1 cellular context compared by ENCODE assay signal in the genomic region with DNA sequence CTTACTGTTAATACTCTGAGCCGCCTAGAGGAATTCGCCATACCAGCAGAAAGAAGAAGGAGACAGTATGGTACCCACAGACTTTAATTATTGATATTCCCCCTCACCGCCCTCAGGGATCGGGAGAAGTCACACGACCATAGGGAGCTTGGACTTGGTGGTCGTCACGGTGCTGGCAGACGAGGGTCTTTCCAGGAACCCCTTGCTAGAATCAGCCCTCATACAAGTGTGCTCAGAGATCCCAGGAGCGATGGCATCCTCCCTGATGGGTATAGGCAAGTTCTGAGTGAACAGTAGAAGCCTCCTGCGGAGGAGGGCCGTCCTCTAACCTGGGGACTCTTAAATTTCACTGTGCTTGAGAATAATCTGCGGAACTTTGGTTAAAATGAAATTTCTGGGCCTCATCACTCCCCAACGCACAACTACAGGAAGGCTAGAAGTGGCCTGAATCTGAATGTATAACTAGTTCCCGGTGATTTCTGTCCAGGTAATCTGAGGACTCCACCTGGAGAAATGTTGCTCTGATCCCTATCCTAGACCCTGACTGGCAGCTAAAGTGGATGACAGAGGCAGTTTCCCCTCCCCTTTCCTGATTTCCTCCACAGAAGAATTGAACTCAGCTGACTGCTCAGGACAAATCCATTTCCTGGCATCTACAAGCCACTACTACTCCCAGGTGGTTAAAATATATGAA.
TF ChIP-seq lines count a peak whose summit lies in the region.

No MANE protein-coding gene starts in this region.

TF ChIP-seq in IMR-90, 13 proteins besides CTCF, POLR2A, EP300 and RAD21:
- TF ChIP-seq FOS (IDR thresholded peaks at IDR 0.05; ENCODE audit: low read depth, low read length) (no peak), CEBPB (IDR thresholded peaks at IDR 0.05; ENCODE audit: low read depth, low read length) (no peak), MAZ (IDR thresholded peaks at IDR 0.05; ENCODE audit: borderline replicate concordance, low read depth, low read length) (no peak)
- TF ChIP-seq, protein P1, sequence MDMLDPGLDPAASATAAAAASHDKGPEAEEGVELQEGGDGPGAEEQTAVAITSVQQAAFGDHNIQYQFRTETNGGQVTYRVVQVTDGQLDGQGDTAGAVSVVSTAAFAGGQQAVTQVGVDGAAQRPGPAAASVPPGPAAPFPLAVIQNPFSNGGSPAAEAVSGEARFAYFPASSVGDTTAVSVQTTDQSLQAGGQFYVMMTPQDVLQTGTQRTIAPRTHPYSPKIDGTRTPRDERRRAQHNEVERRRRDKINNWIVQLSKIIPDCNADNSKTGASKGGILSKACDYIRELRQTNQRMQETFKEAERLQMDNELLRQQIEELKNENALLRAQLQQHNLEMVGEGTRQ (IDR thresholded peaks at IDR 0.05; ENCODE audit: low read depth, low read length), result no peak
- TF ChIP-seq, protein P2, sequence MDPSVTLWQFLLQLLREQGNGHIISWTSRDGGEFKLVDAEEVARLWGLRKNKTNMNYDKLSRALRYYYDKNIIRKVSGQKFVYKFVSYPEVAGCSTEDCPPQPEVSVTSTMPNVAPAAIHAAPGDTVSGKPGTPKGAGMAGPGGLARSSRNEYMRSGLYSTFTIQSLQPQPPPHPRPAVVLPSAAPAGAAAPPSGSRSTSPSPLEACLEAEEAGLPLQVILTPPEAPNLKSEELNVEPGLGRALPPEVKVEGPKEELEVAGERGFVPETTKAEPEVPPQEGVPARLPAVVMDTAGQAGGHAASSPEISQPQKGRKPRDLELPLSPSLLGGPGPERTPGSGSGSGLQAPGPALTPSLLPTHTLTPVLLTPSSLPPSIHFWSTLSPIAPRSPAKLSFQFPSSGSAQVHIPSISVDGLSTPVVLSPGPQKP (IDR thresholded peaks at IDR 0.05; ENCODE audit: borderline replicate concordance, low read depth, low read length), result no peak
TF ChIP-seq in IMR-90: peak in this region for 0.
